In the genomic region with DNA sequence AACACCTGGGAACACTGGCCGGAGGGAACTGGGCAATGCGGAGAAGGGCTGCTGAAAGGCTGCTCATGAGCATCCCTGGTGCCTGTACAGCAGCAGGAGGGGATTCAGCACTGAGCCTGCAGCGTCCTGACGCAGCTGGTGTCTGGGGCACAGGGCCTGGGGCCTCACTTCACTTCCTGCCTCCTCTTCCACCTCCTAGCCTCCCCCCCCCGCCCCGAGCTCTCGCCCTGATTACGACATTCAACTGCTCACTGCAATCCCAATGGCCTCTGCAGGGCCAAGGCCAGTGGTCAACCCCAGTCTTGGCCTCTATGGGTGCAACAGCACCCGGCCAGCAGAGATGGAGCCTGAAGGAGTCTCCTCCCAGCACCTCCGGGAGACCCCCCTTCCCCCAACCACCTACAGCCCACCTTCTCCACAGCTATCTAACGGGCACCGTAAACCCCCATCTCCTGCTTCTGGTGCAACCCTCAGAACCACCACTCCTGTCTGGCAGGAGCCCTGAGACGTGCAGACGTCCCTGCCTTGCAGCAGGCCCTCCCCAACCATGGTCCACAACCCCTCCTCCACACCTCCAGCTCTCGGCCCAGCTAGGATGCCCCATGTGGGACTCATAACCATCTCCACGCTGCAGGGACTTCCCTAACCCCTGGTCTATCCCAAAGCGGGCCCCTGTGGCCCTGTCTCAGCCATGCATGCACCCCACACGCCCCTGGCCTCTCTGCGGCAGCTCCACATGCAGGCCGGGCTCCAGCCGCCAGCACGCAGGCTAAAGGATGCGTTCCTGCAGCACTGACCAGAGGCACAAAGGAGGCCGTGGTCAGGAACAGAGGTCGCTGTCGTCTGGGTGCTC, we compare ENCODE assay signal across 8 cellular contexts. TPM values are rescaled to one million over a fixed set of nuclear protein-coding genes. Genes with fewer than 3 reads are reported as not detected.
A peak's percentile ranks its signal among the peaks of the same experiment; 100 is the strongest.
DNase-seq lines count a peak whose midpoint lies in the region; ATAC-seq and TF ChIP-seq lines count a peak whose summit lies in the region.

No MANE protein-coding gene starts in this region.

- H3K4me2 ChIP-seq in mesenchymal stem cell (ENCODE audit: low read length, poor library complexity, severe bottlenecking): no peak overlapping the region

- H2AK5ac ChIP-seq in mesenchymal stem cell (ENCODE audit: low read length, severe bottlenecking): no peak overlapping the region

- H3K9ac ChIP-seq in mesenchymal stem cell (ENCODE audit: low read length): peak overlapping the region; percentile 70

- H3K9me3 ChIP-seq in mesenchymal stem cell (ENCODE audit: control insufficient read depth, low read length) (no peaks in the 10 kb centered on the region), vagina (no peaks in the 10 kb centered on the region)

- H2BK120ac ChIP-seq in mesenchymal stem cell (ENCODE audit: low read depth, low read length): peak overlapping the region; percentile 21

- peak overlapping the region; percentile 62 for H4K8ac ChIP-seq in mesenchymal stem cell (ENCODE audit: low read length)

- H2BK15ac ChIP-seq in mesenchymal stem cell (ENCODE audit: low read depth, poor library complexity, severe bottlenecking): no peak overlapping the region

- H3K23ac ChIP-seq in mesenchymal stem cell (ENCODE audit: low read length in 2 of 2): peak overlapping the region in 1 of 2 experiments; percentile 59

- peaks cover 35% of the 10 kb centered on the region for H3K79me1 ChIP-seq in mesenchymal stem cell (replicated peaks; ENCODE audit: low read length, poor library complexity, severe bottlenecking)

- peaks cover 64 to 80% of the 10 kb centered on the region in 2 experiments for H3K36me3 ChIP-seq in mesenchymal stem cell (ENCODE audit: control insufficient read depth in 1 of 2, insufficient read depth in 2 of 2, low read depth in 1 of 2, low read length in 2 of 2)
- peaks cover 3 to 62% of the 10 kb centered on the region in 2 donors for H3K36me3 ChIP-seq in vagina

- H2AFZ ChIP-seq in mesenchymal stem cell (ENCODE audit: low read depth, low read length): no peak overlapping the region

- WGBS in mesenchymal stem cell: 72% methylated on average over 26 of the region's 26 CpGs

- TF ChIP-seq POLR2A in vagina (IDR thresholded peaks at IDR 0.05): no peak

- peak overlapping the region; percentile 69 to 72 for H3K18ac ChIP-seq in mesenchymal stem cell (ENCODE audit: low read depth in 1 of 2, low read length in 2 of 2)

- H3K4ac ChIP-seq in mesenchymal stem cell (ENCODE audit: low read depth in 1 of 2, low read length in 2 of 2): peak overlapping the region in 1 of 2 experiments; percentile 46

- no peak overlapping the region for H3K14ac ChIP-seq in mesenchymal stem cell (ENCODE audit: low read length in 2 of 2)

- intact Hi-C loops in vagina (cut with DNase I): no loop called here

- H4K91ac ChIP-seq in mesenchymal stem cell (ENCODE audit: low read length): no peak overlapping the region

- no peak overlapping the region for H2BK5ac ChIP-seq in mesenchymal stem cell (ENCODE audit: low read depth, low read length, poor library complexity, severe bottlenecking)

- peak overlapping the region in 1 of 2 experiments; percentile 29 for H2BK12ac ChIP-seq in mesenchymal stem cell (ENCODE audit: low read length in 2 of 2)

- H3K27ac ChIP-seq in mesenchymal stem cell (ENCODE audit: low read length, poor library complexity, severe bottlenecking) (no peak overlapping the region), vagina (peak overlapping the region; percentile 47)

- H3K4me3 ChIP-seq in cardiac fibroblast (replicated peaks in 1 of 2; ENCODE audit: low read depth in 2 of 2, low read length in 2 of 2) (no peak overlapping the region), mesenchymal stem cell (ENCODE audit: insufficient read depth in 1 of 2, low read depth in 1 of 2, low read length in 2 of 2) (peak overlapping the region in 1 of 2 experiments; percentile 57), vagina (no peak overlapping the region)

- ATAC-seq in GM19324 (IDR thresholded peaks at IDR 0.05; ENCODE audit: low FRiP score, unreplicated experiment): no peak
- no peak for ATAC-seq in HG02885 (IDR thresholded peaks at IDR 0.05; ENCODE audit: poor library complexity, unreplicated experiment)

- peaks cover 23% of the 10 kb centered on the region for H3K4me1 ChIP-seq in mesenchymal stem cell (ENCODE audit: control insufficient read depth, insufficient read depth, low read depth, low read length)
- peaks cover 65% of the 10 kb centered on the region for H3K4me1 ChIP-seq in vagina

- H3K27me3 ChIP-seq in mesenchymal stem cell (ENCODE audit: control insufficient read depth in 1 of 2, insufficient read depth in 1 of 2, low read length in 2 of 2): no peaks in the 10 kb centered on the region
- no peaks in the 10 kb centered on the region for H3K27me3 ChIP-seq in vagina

- TF ChIP-seq CTCF in cardiac fibroblast (IDR thresholded peaks at IDR 0.05; ENCODE audit: low read depth, low read length) (no peak), vagina (IDR thresholded peaks at IDR 0.05) (no peak)

- peak; percentile 26 for DNase-seq in activated effector memory CD4-positive, alpha-beta T cell treated with Interleukin-2 at 50 U/mL for 16 hours
- no peak for DNase-seq in activated effector memory CD4-positive, alpha-beta T cell treated with anti-CD3 and anti-CD28 coated beads, Interleukin-2, amount 50 U/mL, for 16 hours
- DNase-seq in cardiac fibroblast (ENCODE audit: low read depth in 2 of 2): peak; percentile 65 to 67
- peak; percentile 74 for DNase-seq in mesenchymal stem cell
- DNase-seq in vagina (ENCODE audit: extremely low spot score in 2 of 2): no peak
- DNase-seq in activated gamma-delta T cell treated with Interleukin-2 at 50 U/mL for 16 hours: no peak

RNA-seq across cellular contexts. Expression of a gene that starts 38.2 kb away (rescaled TPM):
- 10.2 TPM for polyA plus RNA-seq in mesenchymal stem cell (2013, experiment 1 of 2)
- polyA plus RNA-seq in mesenchymal stem cell (2013, experiment 2 of 2): 10.1 TPM
- 35.1 TPM for total RNA-seq in vagina

Comparison
In these comparisons a context has a peak if more than half of its experiments do, and no peak if none do; other contexts are left out.
1. DNase-seq: peak in activated effector memory CD4-positive, alpha-beta T cell treated with Interleukin-2 at 50 U/mL for 16 hours (single experiment), cardiac fibroblast (2 of 2) and mesenchymal stem cell (single experiment); none in activated effector memory CD4-positive, alpha-beta T cell treated with anti-CD3 and anti-CD28 coated beads, Interleukin-2, amount 50 U/mL, for 16 hours (single experiment), vagina (0 of 2) and activated gamma-delta T cell treated with Interleukin-2 at 50 U/mL for 16 hours (single experiment).